28 cellular contexts compared by ENCODE assay signal in genomic region chr9:116715751-116716150, GRCh38.
"Had no signal": no experiment of that assay in that cellular context is flagged by ENCODE, and none has a peak within 500 bp of the region (broad histone marks: within the 10 kb centered on the region; RNA-seq: fewer than 3 reads in every experiment).

No MANE protein-coding gene starts in this region.

- H3K27me3 ChIP-seq: ascending aorta, SJSA1 had no signal

- H3K36me3 ChIP-seq: ascending aorta, cardiac muscle cell, SJSA1 had no signal

- H3K27ac Mint-ChIP-seq: activated CD4-positive, alpha-beta T cell treated with anti-CD3 and anti-CD28 coated beads for 36 hours; activated CD4-positive, alpha-beta T cell treated with anti-CD3 and anti-CD28 coated beads, Interleukin-2, amount 10 ng/mL, durations not matched to agents 7 days and 5 days; activated CD8-positive, alpha-beta T cell treated with anti-CD3 and anti-CD28 coated beads, Interleukin-2, amount 10 ng/mL, durations not matched to agents 7 days and 5 days; activated naive CD4-positive, alpha-beta T cell treated with anti-CD3 and anti-CD28 coated beads, Interleukin-2, amount 50 U/mL, for 24 hours; activated naive CD8-positive, alpha-beta T cell treated with anti-CD3 and anti-CD28 coated beads, Interleukin-2, amount 10 ng/mL, durations not matched to agents 7 days and 5 days; activated T-cell treated with anti-CD3 and anti-CD28 coated beads, Interleukin-2, amount 50 U/mL, for 24 hours; activated T-helper 2 cell treated with anti-CD3 and anti-CD28 coated beads, Interferon-gamma antibody, Interleukin-2, Interleukin-4, amounts not matched to agents 10 μg/mL and 5 μg/mL and 100 μg/mL, durations not matched to agents 14 hours and 24 hours and 36 hours; T-helper 1 cell treated with Interleukin-12 subunit alpha and Interleukin-12 subunit beta and Interleukin-4 antibody, amounts not matched to agents 30 μg/mL and 1 μg/mL, for 36 hours; T-helper 2 cell treated with Interferon-gamma antibody and Interleukin-4, amounts not matched to agents 5 μg/mL and 100 μg/mL, for 36 hours had no signal

- H3K4me1 ChIP-seq: ascending aorta, SJSA1 had no signal

- H3K27me3 Mint-ChIP-seq: activated CD4-positive, alpha-beta T cell treated with anti-CD3 and anti-CD28 coated beads, Interleukin-2, amount 10 ng/mL, durations not matched to agents 7 days and 5 days; activated naive CD4-positive, alpha-beta T cell treated with anti-CD3 and anti-CD28 coated beads, Interleukin-2, amount 50 U/mL, for 24 hours; activated naive CD8-positive, alpha-beta T cell treated with anti-CD3 and anti-CD28 coated beads, Interleukin-2, amount 10 ng/mL, durations not matched to agents 7 days and 5 days; central memory CD8-positive, alpha-beta T cell had no signal

- H3K4me3 ChIP-seq: ascending aorta, cardiac muscle cell, SJSA1 had no signal

- H3K9ac ChIP-seq: SK-N-SH had no signal

- ATAC-seq: activated CD4-positive, alpha-beta T cell treated with anti-CD3 and anti-CD28 coated beads for 36 hours; activated CD4-positive, CD25-positive, alpha-beta regulatory T cell treated with anti-CD3 and anti-CD28 coated beads, Interleukin-2, amount 50 U/mL, for 24 hours; activated CD8-positive, alpha-beta T cell treated with anti-CD3 and anti-CD28 coated beads, Interleukin-2, amount 10 ng/mL, durations not matched to agents 7 days and 5 days; Panc1 had no signal

- H3K9me3 ChIP-seq: ascending aorta, SJSA1, SK-N-SH had no signal

- H3K36me3 Mint-ChIP-seq: activated naive CD4-positive, alpha-beta T cell treated with anti-CD3 and anti-CD28 coated beads, Interleukin-2, amount 50 U/mL, for 24 hours; activated naive CD8-positive, alpha-beta T cell treated with anti-CD3 and anti-CD28 coated beads, Interleukin-2, amount 10 ng/mL, durations not matched to agents 7 days and 5 days had no signal

- H3K4me3 Mint-ChIP-seq: activated CD4-positive, alpha-beta T cell treated with anti-CD3 and anti-CD28 coated beads for 36 hours; activated CD4-positive, alpha-beta T cell treated with anti-CD3 and anti-CD28 coated beads, Interleukin-2, amount 10 ng/mL, durations not matched to agents 7 days and 5 days; activated CD8-positive, alpha-beta T cell treated with anti-CD3 and anti-CD28 coated beads, Interleukin-2, amount 10 ng/mL, durations not matched to agents 7 days and 5 days; activated naive CD4-positive, alpha-beta T cell treated with anti-CD3 and anti-CD28 coated beads, Interleukin-2, amount 50 U/mL, for 24 hours; activated naive CD8-positive, alpha-beta T cell treated with anti-CD3 and anti-CD28 coated beads, Interleukin-2, amount 10 ng/mL, durations not matched to agents 7 days and 5 days; activated T-cell treated with anti-CD3 and anti-CD28 coated beads, Interleukin-2, amount 50 U/mL, for 24 hours; central memory CD8-positive, alpha-beta T cell; T-helper 1 cell treated with Interleukin-12 subunit alpha and Interleukin-12 subunit beta and Interleukin-4 antibody, amounts not matched to agents 30 μg/mL and 1 μg/mL, for 36 hours; T-helper 2 cell treated with Interferon-gamma antibody and Interleukin-4, amounts not matched to agents 5 μg/mL and 100 μg/mL, for 36 hours had no signal

- H3K4me1 Mint-ChIP-seq: activated CD4-positive, alpha-beta T cell treated with anti-CD3 and anti-CD28 coated beads for 36 hours; activated CD4-positive, alpha-beta T cell treated with anti-CD3 and anti-CD28 coated beads, Interleukin-2, amount 10 ng/mL, durations not matched to agents 7 days and 5 days; activated naive CD4-positive, alpha-beta T cell treated with anti-CD3 and anti-CD28 coated beads, Interleukin-2, amount 50 U/mL, for 24 hours; central memory CD8-positive, alpha-beta T cell had no signal

- H3K9me3 Mint-ChIP-seq: activated CD4-positive, alpha-beta T cell treated with anti-CD3 and anti-CD28 coated beads, Interleukin-2, amount 10 ng/mL, durations not matched to agents 7 days and 5 days; activated naive CD4-positive, alpha-beta T cell treated with anti-CD3 and anti-CD28 coated beads, Interleukin-2, amount 50 U/mL, for 24 hours; activated naive CD8-positive, alpha-beta T cell treated with anti-CD3 and anti-CD28 coated beads, Interleukin-2, amount 10 ng/mL, durations not matched to agents 7 days and 5 days; activated T-cell treated with anti-CD3 and anti-CD28 coated beads, Interleukin-2, amount 50 U/mL, for 24 hours; activated T-helper 2 cell treated with anti-CD3 and anti-CD28 coated beads, Interferon-gamma antibody, Interleukin-2, Interleukin-4, amounts not matched to agents 10 μg/mL and 5 μg/mL and 100 μg/mL, durations not matched to agents 14 hours and 24 hours and 36 hours; central memory CD8-positive, alpha-beta T cell; T-helper 1 cell treated with Interleukin-12 subunit alpha and Interleukin-12 subunit beta and Interleukin-4 antibody, amounts not matched to agents 30 μg/mL and 1 μg/mL, for 36 hours; T-helper 2 cell treated with Interferon-gamma antibody and Interleukin-4, amounts not matched to agents 5 μg/mL and 100 μg/mL, for 36 hours had no signal

- H3K4me2 ChIP-seq: SK-N-SH had no signal

- H3K27ac ChIP-seq: ascending aorta, cardiac muscle cell, SJSA1 had no signal

- DNase-seq: activated CD4-positive, alpha-beta T cell treated with anti-CD3 and anti-CD28 coated beads for 36 hours; activated CD4-positive, alpha-beta T cell treated with anti-CD3 and anti-CD28 coated beads, Interleukin-2, amount 10 ng/mL, durations not matched to agents 7 days and 5 days; activated CD4-positive, alpha-beta T cell treated with anti-CD3 and anti-CD28 coated beads, Interleukin-2, amount 50 U/mL, for 48 hours; activated CD8-positive, alpha-beta T cell treated with anti-CD3 and anti-CD28 coated beads, Interleukin-2, amount 10 ng/mL, durations not matched to agents 7 days and 5 days; activated gamma-delta T cell; activated naive CD4-positive, alpha-beta T cell treated with Interleukin-2 at 50 U/mL for 16 hours; activated naive CD8-positive, alpha-beta T cell treated with anti-CD3 and anti-CD28 coated beads, Interleukin-2, amount 10 ng/mL, durations not matched to agents 7 days and 5 days; activated T-cell treated with anti-CD3 and anti-CD28 coated beads, Interleukin-2, amount 50 U/mL, for 24 hours; amygdala; NCI-H1092 treated with DMSO at 0.1 percent for 48 hours; NCI-H1417; NCI-H1694; NCI-H1930; NCI-H2081 treated with DMSO at 0.1 percent for 48 hours; NCI-H446 treated with DMSO at 0.1 percent for 48 hours; NCI-H524; SHP77 treated with DMSO at 0.1 percent for 48 hours; SK-N-SH had no signal
